ENCODE assay signal across 8 cellular contexts in genomic region chr1:32703479-32704291, GRCh38. TPM values are rescaled to one million over a fixed set of nuclear protein-coding genes. Genes with fewer than 3 reads are reported as not detected.
DNase-seq lines count a peak whose midpoint lies in the region; TF ChIP-seq lines count a peak whose summit lies in the region.

No MANE protein-coding gene starts in this region.

- no peaks in the 10 kb centered on the region for H3K9me3 ChIP-seq in WERI-Rb-1 (ENCODE audit: severe bottlenecking)

- peak overlapping the region; percentile 2 for H3K27ac Mint-ChIP-seq in glutamatergic neuron (ENCODE audit: unreplicated experiment)

- peaks cover 6% of the 10 kb centered on the region for H3K27me3 Mint-ChIP-seq in glutamatergic neuron (ENCODE audit: unreplicated experiment)

- no peak overlapping the region for H3K27ac ChIP-seq in WERI-Rb-1

- no peaks in the 10 kb centered on the region for H3K27me3 ChIP-seq in WERI-Rb-1 (ENCODE audit: insufficient read depth, low read depth, severe bottlenecking)

- DNase-seq in GM04504 (ENCODE audit: low read depth) (peak; percentile 87), WERI-Rb-1 (no peak), glutamatergic neuron (no peak), renal cortical epithelial cell (ENCODE audit: low read depth) (peak; percentile 89), NCI-H146 treated with DMSO at 0.1 percent for 48 hours (lab: John Stamatoyannopoulos, UW; ENCODE audit: unreplicated experiment) (no peak), NCI-H1092 treated with DMSO at 0.1 percent for 48 hours (lab: John Stamatoyannopoulos, UW) (no peak), NCI-H524 (lab: John Stamatoyannopoulos, UW) (no peak), SIG-M5 (lab: John Stamatoyannopoulos, UW) (no peak)

- peaks cover 12% of the 10 kb centered on the region for H3K4me1 Mint-ChIP-seq in glutamatergic neuron (ENCODE audit: low read depth, unreplicated experiment)

- peaks cover 3% of the 10 kb centered on the region for H3K9me3 Mint-ChIP-seq in glutamatergic neuron (ENCODE audit: unreplicated experiment)

- peak overlapping the region; percentile 65 for H3K4me3 ChIP-seq in WERI-Rb-1 (ENCODE audit: low read depth, low read length)

- H3K36me3 Mint-ChIP-seq in glutamatergic neuron (ENCODE audit: unreplicated experiment): no peaks in the 10 kb centered on the region

- H3K36me3 ChIP-seq in WERI-Rb-1: no peaks in the 10 kb centered on the region

- TF ChIP-seq CTCF in WERI-Rb-1 (IDR thresholded peaks at IDR 0.05; ENCODE audit: low read depth, low read length) (no peak), glutamatergic neuron (IDR thresholded peaks at IDR 0.05; ENCODE audit: partially characterized antibody, unreplicated experiment) (no peak)

- peak overlapping the region; percentile 53 for H3K4me3 Mint-ChIP-seq in glutamatergic neuron (ENCODE audit: unreplicated experiment)

RNA-seq across cellular contexts. Expression of gene SYNC, which starts 1.1 kb away (rescaled TPM):
- 1.1 TPM for total RNA-seq in glutamatergic neuron (ENCODE audit: unreplicated experiment)
- 53.7 and 68.7 TPM in 2 replicates for total RNA-seq in renal cortical epithelial cell

RNA-seq across cellular contexts. Expression of gene RBBP4, which starts 52.7 kb away (rescaled TPM):
- 332 TPM for total RNA-seq in glutamatergic neuron (ENCODE audit: unreplicated experiment)
- total RNA-seq in renal cortical epithelial cell: 163 and 253 TPM in 2 replicates

RNA-seq across cellular contexts. Expression of gene ZBTB8OS, which starts 53.3 kb away (rescaled TPM):
- 63.4 TPM for total RNA-seq in glutamatergic neuron (ENCODE audit: unreplicated experiment)
- 50.9 and 51.1 TPM in 2 replicates for total RNA-seq in renal cortical epithelial cell

Comparison
In these comparisons a context has a peak if more than half of its experiments do, and no peak if none do; other contexts are left out.
1. DNase-seq: peak in GM04504 (single experiment) and renal cortical epithelial cell (single experiment); none in WERI-Rb-1 (single experiment), glutamatergic neuron (single experiment), NCI-H146 treated with DMSO at 0.1 percent for 48 hours (single experiment), NCI-H1092 treated with DMSO at 0.1 percent for 48 hours (single experiment), NCI-H524 (0 of 2) and SIG-M5 (single experiment).
2. RNA of gene SYNC, which starts 1.1 kb away (total RNA-seq): 53.7 to 68.7 TPM in renal cortical epithelial cell; 1.1 TPM in glutamatergic neuron (single experiment); every median in the first group is over 10 times any median in the second.